4 cellular contexts compared by ENCODE assay signal in genomic region chr19:45229056-45229455, GRCh38. TPM values are rescaled to one million over a fixed set of nuclear protein-coding genes. Genes with fewer than 3 reads are reported as not detected.
"Had no signal": no experiment of that assay in that cellular context is flagged by ENCODE, and none has a peak within 500 bp of the region (broad histone marks: within the 10 kb centered on the region; RNA-seq: fewer than 3 reads in every experiment).

No MANE protein-coding gene starts in this region.

RNA-seq across cellular contexts. Expression of gene EXOC3L2, which starts 16.2 kb away (rescaled TPM):
- total RNA-seq: naive thymus-derived CD4-positive, alpha-beta T cell; occipital lobe; osteoblast had no signal
- polyA plus RNA-seq: naive thymus-derived CD4-positive, alpha-beta T cell; neural cell had no signal
